In genomic region chr10:95906675-95907453, GRCh38 we compare ENCODE assay signal across 8 cellular contexts. TPM values are rescaled to one million over a fixed set of nuclear protein-coding genes. Genes with fewer than 3 reads are reported as not detected.
DNase-seq lines count a peak whose midpoint lies in the region; ATAC-seq and TF ChIP-seq lines count a peak whose summit lies in the region.

No MANE protein-coding gene starts in this region.

- no peaks in the 10 kb centered on the region for H3F3A ChIP-seq in neural cell (ENCODE audit: insufficient read depth, low read length, poor library complexity, severe bottlenecking)

- peak; percentile 23 for TF ChIP-seq RAD21 in neural cell (conservative IDR thresholded peaks at IDR 0.05)

- H3K4me3 ChIP-seq in fibroblast of villous mesenchyme (ENCODE audit: low read depth, low read length) = peak overlapping the region; percentile 68
- H3K4me3 ChIP-seq in neural cell (ENCODE audit: low read length) = peak overlapping the region; percentile 93

- no peak for TF ChIP-seq EP300 in neural cell (conservative IDR thresholded peaks at IDR 0.05; ENCODE audit: poor library complexity, severe bottlenecking)

- DNase-seq in AG08396 (ENCODE audit: low spot score) = peak; percentile 50
- DNase-seq in NOMO-1 (lab: John Stamatoyannopoulos, UW; ENCODE audit: unreplicated experiment in 2 of 2) = peak; percentile 54 to 76
- DNase-seq in activated T-helper 1 cell treated with anti-CD3 and anti-CD28 coated beads, Interleukin-12 subunit alpha, Interleukin-12 subunit beta, Interleukin-2, Interleukin-4 antibody, amounts not matched to agents 30 ng/mL and 10 ng/mL and 1 ng/mL, durations not matched to agents 14 hours and 24 hours and 36 hours (ENCODE audit: low spot score) = peak; percentile 27
- DNase-seq in fibroblast of villous mesenchyme (ENCODE audit: low read depth) = peak; percentile 72
- peak; percentile 78 for DNase-seq in superior temporal gyrus (ENCODE audit: extremely low spot score)

- peak overlapping the region; percentile 73 for H2AFZ ChIP-seq in neural cell (ENCODE audit: low read depth, low read length)

- no peaks in the 10 kb centered on the region for H3K9me3 ChIP-seq in neural cell (ENCODE audit: low read length)

- H3K9ac ChIP-seq in neural cell (ENCODE audit: low read length) = peak overlapping the region; percentile 62

- H3K9me3 Mint-ChIP-seq in activated T-helper 1 cell treated with anti-CD3 and anti-CD28 coated beads, Interleukin-12 subunit alpha, Interleukin-12 subunit beta, Interleukin-2, Interleukin-4 antibody, amounts not matched to agents 30 ng/mL and 10 ng/mL and 1 ng/mL, durations not matched to agents 14 hours and 24 hours and 36 hours = no peaks in the 10 kb centered on the region

- no peaks in the 10 kb centered on the region for H3K27me3 ChIP-seq in neural cell (ENCODE audit: insufficient read depth, low read depth, low read length)

- TF ChIP-seq POLR2A in GM18505 (IDR thresholded peaks at IDR 0.05; ENCODE audit: borderline replicate concordance, extremely low read depth, insufficient read depth, insufficient read length) = no peak

- peak; percentile 34 for TF ChIP-seq CTCF in fibroblast of villous mesenchyme (IDR thresholded peaks at IDR 0.05; ENCODE audit: insufficient read depth, low read depth, low read length)
- TF ChIP-seq CTCF in neural cell (IDR thresholded peaks at IDR 0.05; ENCODE audit: poor library complexity, severe bottlenecking) = no peak

- no peaks in the 10 kb centered on the region for H3K9me2 ChIP-seq in neural cell (ENCODE audit: insufficient read depth, low read length)

- no peak overlapping the region for H3K27ac ChIP-seq in neural cell (ENCODE audit: low read length)

- ATAC-seq in GM18505 (IDR thresholded peaks at IDR 0.05; ENCODE audit: unreplicated experiment) (peak; percentile 39), HG03095 (IDR thresholded peaks at IDR 0.05; ENCODE audit: unreplicated experiment) (peak; percentile 27)

- peak overlapping the region; percentile 63 for H3K4me2 ChIP-seq in neural cell (ENCODE audit: low read length)

- H3K27ac Mint-ChIP-seq in activated T-helper 1 cell treated with anti-CD3 and anti-CD28 coated beads, Interleukin-12 subunit alpha, Interleukin-12 subunit beta, Interleukin-2, Interleukin-4 antibody, amounts not matched to agents 30 ng/mL and 10 ng/mL and 1 ng/mL, durations not matched to agents 14 hours and 24 hours and 36 hours = peak overlapping the region; percentile 60

- peaks cover 16% of the 10 kb centered on the region for H3K4me1 Mint-ChIP-seq in activated T-helper 1 cell treated with anti-CD3 and anti-CD28 coated beads, Interleukin-12 subunit alpha, Interleukin-12 subunit beta, Interleukin-2, Interleukin-4 antibody, amounts not matched to agents 30 ng/mL and 10 ng/mL and 1 ng/mL, durations not matched to agents 14 hours and 24 hours and 36 hours (ENCODE audit: low read depth)

- H3K36me3 Mint-ChIP-seq in activated T-helper 1 cell treated with anti-CD3 and anti-CD28 coated beads, Interleukin-12 subunit alpha, Interleukin-12 subunit beta, Interleukin-2, Interleukin-4 antibody, amounts not matched to agents 30 ng/mL and 10 ng/mL and 1 ng/mL, durations not matched to agents 14 hours and 24 hours and 36 hours (ENCODE audit: low read depth) = peaks cover 10% of the 10 kb centered on the region

- H4K20me1 ChIP-seq in neural cell (ENCODE audit: insufficient read depth) = no peaks in the 10 kb centered on the region

- intact Hi-C loops in activated T-helper 1 cell treated with anti-CD3 and anti-CD28 coated beads, Interleukin-12 subunit alpha, Interleukin-12 subunit beta, Interleukin-2, Interleukin-4 antibody, amounts not matched to agents 30 ng/mL and 10 ng/mL and 1 ng/mL, durations not matched to agents 14 hours and 24 hours and 36 hours (cut with micrococcal nuclease) = loop anchor here (1.0 to 5.0 kb wide), 5 partner anchors 42 to 680 kb away; partner anchors contain the start of gene TM9SF3

- peaks cover 12% of the 10 kb centered on the region for H3K27me3 Mint-ChIP-seq in activated T-helper 1 cell treated with anti-CD3 and anti-CD28 coated beads, Interleukin-12 subunit alpha, Interleukin-12 subunit beta, Interleukin-2, Interleukin-4 antibody, amounts not matched to agents 30 ng/mL and 10 ng/mL and 1 ng/mL, durations not matched to agents 14 hours and 24 hours and 36 hours (ENCODE audit: insufficient read depth)

- no peaks in the 10 kb centered on the region for H3K36me3 ChIP-seq in neural cell (ENCODE audit: insufficient read depth, low read length)

- peak overlapping the region; percentile 92 for H3K4me3 Mint-ChIP-seq in activated T-helper 1 cell treated with anti-CD3 and anti-CD28 coated beads, Interleukin-12 subunit alpha, Interleukin-12 subunit beta, Interleukin-2, Interleukin-4 antibody, amounts not matched to agents 30 ng/mL and 10 ng/mL and 1 ng/mL, durations not matched to agents 14 hours and 24 hours and 36 hours

- H3K79me2 ChIP-seq in neural cell (replicated peaks; ENCODE audit: insufficient read depth, low read length) = no peaks in the 10 kb centered on the region

TF ChIP-seq in neural cell, 6 proteins besides CTCF, POLR2A, EP300 and RAD21:
- TF ChIP-seq POLR2AphosphoS5 (IDR thresholded peaks at IDR 0.05) = no peak
- TF ChIP-seq EZH2 (IDR thresholded peaks at IDR 0.05; ENCODE audit: borderline replicate concordance, insufficient read depth, low read length, poor library complexity, severe bottlenecking) = no peak
- TF ChIP-seq MXI1 (conservative IDR thresholded peaks at IDR 0.05; ENCODE audit: poor library complexity, severe bottlenecking) = no peak
- no peak for TF ChIP-seq REST (IDR thresholded peaks at IDR 0.05; ENCODE audit: borderline replicate concordance)
- no peak for TF ChIP-seq TAF1 (IDR thresholded peaks at IDR 0.05; ENCODE audit: low read depth)
- TF ChIP-seq SMC3 (conservative IDR thresholded peaks at IDR 0.05; ENCODE audit: poor library complexity) = no peak

RNA-seq across cellular contexts. Expression of gene CC2D2B, which starts 0.9 kb away (rescaled TPM):
- 0.60 and 0.96 TPM in 2 replicates for total RNA-seq in activated T-helper 1 cell treated with anti-CD3 and anti-CD28 coated beads, Interleukin-12 subunit alpha, Interleukin-12 subunit beta, Interleukin-2, Interleukin-4 antibody, amounts not matched to agents 30 ng/mL and 10 ng/mL and 1 ng/mL, durations not matched to agents 14 hours and 24 hours and 36 hours
- total RNA-seq in fibroblast of villous mesenchyme = 0.86 TPM in 1 of 2 replicates, not detected in the other
- 0.61 TPM in 1 of 2 replicates, not detected in the other for polyA plus RNA-seq in neural cell
- 0.69 TPM in 1 of 2 replicates, not detected in the other for polyA minus RNA-seq in neural cell

Comparison
In these comparisons a context has a peak if more than half of its experiments do, and no peak if none do; other contexts are left out.
1. DNase-seq: peak in every context shown above with its lines; median percentile 78 in superior temporal gyrus; 72 in fibroblast of villous mesenchyme; 65 in NOMO-1; 50 in AG08396; 27 in activated T-helper 1 cell treated with anti-CD3 and anti-CD28 coated beads, Interleukin-12 subunit alpha, Interleukin-12 subunit beta, Interleukin-2, Interleukin-4 antibody, amounts not matched to agents 30 ng/mL and 10 ng/mL and 1 ng/mL, durations not matched to agents 14 hours and 24 hours and 36 hours.